ENCODE assay signal across 9 cellular contexts in the genomic region with DNA sequence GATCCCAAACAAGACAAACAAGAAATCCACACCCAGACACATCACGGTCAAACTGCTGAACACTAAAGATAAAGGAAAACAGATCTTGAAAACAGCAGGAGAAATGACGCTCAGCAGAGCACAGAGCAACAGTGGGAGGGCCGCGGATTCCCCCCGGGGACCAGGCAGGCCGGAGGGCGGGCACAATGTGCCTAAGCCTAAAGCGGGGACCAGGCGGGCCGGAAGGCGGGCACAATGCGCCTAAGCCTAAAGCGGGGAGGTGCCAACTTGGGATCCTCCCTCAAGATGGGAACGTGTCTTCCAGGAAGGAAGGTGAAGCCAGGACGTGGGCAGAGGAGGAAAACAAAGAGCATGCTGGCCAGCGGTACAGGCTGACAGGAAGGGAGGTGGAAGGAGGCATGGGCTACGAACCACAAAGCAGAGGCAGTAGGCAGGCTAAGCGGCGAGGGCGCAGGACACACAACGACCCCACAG. TPM values are rescaled to one million over a fixed set of nuclear protein-coding genes. Genes with fewer than 3 reads are reported as not detected.
DNase-seq lines count a peak whose midpoint lies in the region; ATAC-seq, FAIRE-seq and TF ChIP-seq lines count a peak whose summit lies in the region.
"Had no signal": no experiment of that assay in that cellular context is flagged by ENCODE, and none has a peak within 500 bp of the region (broad histone marks: within the 10 kb centered on the region; RNA-seq: fewer than 3 reads in every experiment).

No MANE protein-coding gene starts in this region.

- H3K4me1 ChIP-seq in DOHH2 (ENCODE audit: control insufficient read depth, low read length) (peaks cover 5% of the 10 kb centered on the region; the same call in 1 of the 2 replicates), mesenchymal stem cell (ENCODE audit: control insufficient read depth, insufficient read depth, low read depth, low read length) (peaks cover 23% of the 10 kb centered on the region), SJCRH30 (no peaks in the 10 kb centered on the region), small intestine (ENCODE audit: control insufficient read depth in 2 of 2, insufficient read depth in 1 of 2, low read depth in 1 of 2, low read length in 1 of 2) (peaks cover 0 to 6% of the 10 kb centered on the region in 2 donors)

- no peak overlapping the region for H2BK120ac ChIP-seq in mesenchymal stem cell (ENCODE audit: low read depth, low read length)

- H2BK15ac ChIP-seq in mesenchymal stem cell (ENCODE audit: low read depth, poor library complexity, severe bottlenecking) = no peak overlapping the region

- H3K14ac ChIP-seq in mesenchymal stem cell (ENCODE audit: low read length in 2 of 2) = no peak overlapping the region

- H3K4me2 ChIP-seq in DOHH2 (ENCODE audit: low read length) = peak overlapping the region; percentile 35; the same call in 1 of the 2 replicates
- H3K4me2 ChIP-seq in mesenchymal stem cell (ENCODE audit: low read length, poor library complexity, severe bottlenecking) = peak overlapping the region; percentile 41

- H4K8ac ChIP-seq in mesenchymal stem cell (ENCODE audit: low read length) = peak overlapping the region; percentile 90

- no peak for FAIRE-seq in small intestine (lab: Jason Lieb, UNC)

- peak overlapping the region; percentile 2 for H2AFZ ChIP-seq in mesenchymal stem cell (ENCODE audit: low read depth, low read length)

- 21% methylated on average over 20 of the region's 21 CpGs for WGBS in mesenchymal stem cell
- WGBS in small intestine, 3 donors = 47 to 79% (median 73%) methylated on average over 21 of the region's 21 CpGs

- H3K79me2 ChIP-seq in DOHH2 (ENCODE audit: control insufficient read depth, low read length) = no peaks in the 10 kb centered on the region

- no peaks in the 10 kb centered on the region for H3K9me2 ChIP-seq in DOHH2 (replicated peaks; ENCODE audit: control insufficient read depth, low read length)

- no peak overlapping the region for H2BK5ac ChIP-seq in mesenchymal stem cell (ENCODE audit: low read depth, low read length, poor library complexity, severe bottlenecking)

- H2AK5ac ChIP-seq in mesenchymal stem cell (ENCODE audit: low read length, severe bottlenecking) = no peak overlapping the region

- no peaks in the 10 kb centered on the region for H3F3A ChIP-seq in DOHH2 (ENCODE audit: control insufficient read depth, insufficient read depth)

- H3K36me3 ChIP-seq in DOHH2 (ENCODE audit: control insufficient read depth, low read length) = no peaks in the 10 kb centered on the region
- peaks cover 25 to 37% of the 10 kb centered on the region in 2 experiments for H3K36me3 ChIP-seq in mesenchymal stem cell (ENCODE audit: control insufficient read depth in 1 of 2, insufficient read depth in 2 of 2, low read depth in 1 of 2, low read length in 2 of 2)
- H3K36me3 ChIP-seq in SJCRH30 = no peaks in the 10 kb centered on the region
- peaks cover 0 to 3% of the 10 kb centered on the region in 2 donors for H3K36me3 ChIP-seq in small intestine (ENCODE audit: control insufficient read depth in 2 of 2, insufficient read depth in 2 of 2, low read length in 2 of 2)
- H3K36me3 ChIP-seq: neutrophil had no signal

- H3K23ac ChIP-seq in mesenchymal stem cell (ENCODE audit: low read length in 2 of 2) = no peak overlapping the region

- no peak overlapping the region for H2BK12ac ChIP-seq in mesenchymal stem cell (ENCODE audit: low read length in 2 of 2)

- H4K20me1 ChIP-seq in DOHH2 (ENCODE audit: control insufficient read depth, insufficient read depth, low read depth, low read length) = no peaks in the 10 kb centered on the region

- H3K27me3 ChIP-seq in DOHH2 (ENCODE audit: control insufficient read depth, low read length) (peaks cover 18% of the 10 kb centered on the region), mesenchymal stem cell (ENCODE audit: control insufficient read depth in 1 of 2, insufficient read depth in 1 of 2, low read length in 2 of 2) (no peaks in the 10 kb centered on the region), SJCRH30 (no peaks in the 10 kb centered on the region), small intestine (ENCODE audit: control insufficient read depth in 2 of 2, insufficient read depth in 2 of 2, low read length in 2 of 2) (no peaks in the 10 kb centered on the region)
- H3K27me3 ChIP-seq: neutrophil had no signal

- peak; percentile 66 for ATAC-seq in GM21526 (IDR thresholded peaks at IDR 0.05; ENCODE audit: low FRiP score, unreplicated experiment)

- peak overlapping the region; percentile 44 for H4K91ac ChIP-seq in mesenchymal stem cell (ENCODE audit: low read length)

- H3K18ac ChIP-seq in mesenchymal stem cell (ENCODE audit: low read depth in 1 of 2, low read length in 2 of 2) = peak overlapping the region; percentile 23 to 69

- peak overlapping the region; percentile 89 for H3K9ac ChIP-seq in mesenchymal stem cell (ENCODE audit: low read length)

- peak overlapping the region in 1 of 2 experiments; percentile 55 for H3K4ac ChIP-seq in mesenchymal stem cell (ENCODE audit: low read depth in 1 of 2, low read length in 2 of 2)

- peak; percentile 44 for DNase-seq in NCI-H2107 treated with DMSO at 0.1 percent for 48 hours (lab: John Stamatoyannopoulos, UW; ENCODE audit: unreplicated experiment)
- peak; percentile 81 for DNase-seq in dermis blood vessel endothelial cell
- DNase-seq in mesenchymal stem cell = peak; percentile 72
- DNase-seq in SJCRH30 = no peak
- no peak for DNase-seq in SKM-1 treated with dmso at 0.1 percent for 144 hours (lab: John Stamatoyannopoulos, UW; ENCODE audit: unreplicated experiment)
- no peak for DNase-seq in small intestine

- H3K27ac ChIP-seq in DOHH2 (ENCODE audit: low read depth, low read length) = no peak overlapping the region
- no peak overlapping the region for H3K27ac ChIP-seq in mesenchymal stem cell (ENCODE audit: low read length, poor library complexity, severe bottlenecking)
- H3K27ac ChIP-seq in SJCRH30 = no peak overlapping the region
- H3K27ac ChIP-seq in small intestine (ENCODE audit: low read depth in 1 of 2, low read length in 1 of 2) = peak overlapping the region in 1 of 2 donors; percentile 6
- H3K27ac ChIP-seq: neutrophil had no signal

- H3K9me3 ChIP-seq in DOHH2 (ENCODE audit: control insufficient read depth, insufficient read depth, low read length) (no peaks in the 10 kb centered on the region), mesenchymal stem cell (ENCODE audit: control insufficient read depth, low read length) (no peaks in the 10 kb centered on the region), SJCRH30 (replicated peaks) (no peaks in the 10 kb centered on the region), small intestine (ENCODE audit: control insufficient read depth, low read depth) (no peaks in the 10 kb centered on the region)
- H3K9me3 ChIP-seq: neutrophil had no signal

- H3K79me1 ChIP-seq in mesenchymal stem cell (replicated peaks; ENCODE audit: low read length, poor library complexity, severe bottlenecking) = peaks cover 34% of the 10 kb centered on the region

- no peak for TF ChIP-seq CTCF in DOHH2 (IDR thresholded peaks at IDR 0.05; ENCODE audit: low read depth, low read length, poor library complexity, severe bottlenecking)

- H3K4me3 ChIP-seq in DOHH2 (ENCODE audit: low read length) (peak overlapping the region; percentile 30; the same call in 1 of the 2 replicates), mesenchymal stem cell (ENCODE audit: insufficient read depth in 1 of 2, low read depth in 1 of 2, low read length in 2 of 2) (peak overlapping the region in 1 of 2 experiments; percentile 76), SJCRH30 (no peak overlapping the region), small intestine (ENCODE audit: low read depth in 1 of 2, low read length in 2 of 2) (no peak overlapping the region)

RNA-seq across cellular contexts. Expression of gene CYFIP1, which starts 31.1 kb away (rescaled TPM):
- total RNA-seq in dermis blood vessel endothelial cell = 53.9 and 178 TPM in 2 replicates
- 42.1 TPM for polyA plus RNA-seq in mesenchymal stem cell (2013, experiment 1 of 2)
- 39.2 TPM for polyA plus RNA-seq in mesenchymal stem cell (2013, experiment 2 of 2)
- 58.7 and 60.6 TPM in 2 replicates for total RNA-seq in SJCRH30 (2014; rRNA removed; shearing (Covaris generic))
- polyA plus RNA-seq in small intestine = 10 to 100 TPM; 35.9 to 59.9 (median 43.7) TPM

Comparison
In these comparisons a context has a peak if more than half of its experiments do, and no peak if none do; other contexts are left out.
1. DNase-seq: peak in NCI-H2107 treated with DMSO at 0.1 percent for 48 hours (single experiment), dermis blood vessel endothelial cell (single experiment) and mesenchymal stem cell (single experiment); none in SJCRH30 (0 of 2), SKM-1 treated with dmso at 0.1 percent for 144 hours (single experiment) and small intestine (single experiment).